Comparison of ENCODE assay signal across 1 cellular context in the genomic region with DNA sequence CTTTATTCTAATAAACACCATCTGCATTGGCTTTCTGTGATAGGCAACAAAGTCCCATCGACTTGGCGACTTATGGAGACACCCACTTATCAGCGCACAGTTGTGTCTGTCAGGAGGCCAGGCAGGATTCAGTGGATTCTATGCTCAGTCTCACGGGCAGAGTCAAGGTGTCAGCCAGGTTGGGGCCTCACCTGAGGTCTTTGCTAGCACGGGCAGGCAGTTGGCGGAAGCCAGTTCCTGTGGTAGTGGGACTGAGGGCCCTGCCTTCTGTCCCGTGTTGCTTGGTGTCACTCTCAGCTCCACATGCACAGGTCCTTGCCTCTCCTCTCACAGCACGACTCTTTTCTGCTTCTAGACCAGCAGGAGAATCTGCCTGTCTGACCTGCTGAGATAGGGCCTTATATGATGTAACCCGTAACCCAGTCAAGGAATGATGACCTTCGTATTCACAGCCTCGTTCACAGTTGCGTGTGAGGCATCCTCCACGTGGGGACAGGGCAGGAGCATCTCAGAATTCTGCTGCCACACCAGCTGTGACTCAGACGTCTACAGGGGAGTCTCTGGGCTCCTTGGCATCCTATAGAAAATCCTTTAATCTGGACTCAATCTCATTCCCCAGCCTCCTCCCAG.
A peak's percentile ranks its signal among the peaks of the same experiment; 100 is the strongest.
TF ChIP-seq lines count a peak whose summit lies in the region.

No MANE protein-coding gene starts in this region.

TF ChIP-seq in K562, 482 proteins besides CTCF, POLR2A, EP300 and RAD21 (continued from another document):
- no peak for TF ChIP-seq HNRNPLL (IDR thresholded peaks at IDR 0.05; ENCODE audit: low read depth, low read length, poor library complexity, severe bottlenecking)
- no peak for TF ChIP-seq PPARD (CRISPR knock-in tag; IDR thresholded peaks at IDR 0.05)
- TF ChIP-seq CSDE1 (IDR thresholded peaks at IDR 0.05) = no peak
- TF ChIP-seq MCM5 (IDR thresholded peaks at IDR 0.05; ENCODE audit: low read depth) = no peak
- no peak for TF ChIP-seq ETS1 (conservative IDR thresholded peaks at IDR 0.05; ENCODE audit: control insufficient read depth, low read depth, low read length)
- no peak for TF ChIP-seq ZNF282 (CRISPR knock-in tag; IDR thresholded peaks at IDR 0.05)
- peak in 1 of 2 experiments; percentile 39; a peak in 1 of 4 replicates for TF ChIP-seq NRF1 (conservative IDR thresholded peaks at IDR 0.05 in 1 of 2, IDR thresholded peaks at IDR 0.05 in 1 of 2)
- TF ChIP-seq ZNF444 (CRISPR knock-in tag; IDR thresholded peaks at IDR 0.05) = no peak
- TF ChIP-seq ZBTB1 (CRISPR knock-in tag; IDR thresholded peaks at IDR 0.05; ENCODE audit: borderline replicate concordance, low read depth) = no peak
- 0 out of 2 replicates have a peak, but pooled peaks have one; percentile 39 for TF ChIP-seq MTA3 (IDR thresholded peaks at IDR 0.05; ENCODE audit: borderline replicate concordance)
- TF ChIP-seq ZNF551 (CRISPR knock-in tag; IDR thresholded peaks at IDR 0.05) = no peak
- no peak for TF ChIP-seq OTX1 (CRISPR knock-in tag; IDR thresholded peaks at IDR 0.05)
- no peak for TF ChIP-seq MAZ (CRISPR knock-in tag; conservative IDR thresholded peaks at IDR 0.05 in 1 of 2, IDR thresholded peaks at IDR 0.05 in 1 of 2)
- TF ChIP-seq ZFPM2 (CRISPR knock-in tag; IDR thresholded peaks at IDR 0.05) = no peak
- no peak for TF ChIP-seq E2F3 (CRISPR knock-in tag; IDR thresholded peaks at IDR 0.05)
- peak; percentile 84 for TF ChIP-seq CEBPG (CRISPR knock-in tag; IDR thresholded peaks at IDR 0.05)
- TF ChIP-seq CEBPG (tag; conservative IDR thresholded peaks at IDR 0.05 in 1 of 2, IDR thresholded peaks at IDR 0.05 in 1 of 2) = peak in 1 of 2 experiments; percentile 50; a peak in 2 of 4 replicates
- TF ChIP-seq, protein P1, sequence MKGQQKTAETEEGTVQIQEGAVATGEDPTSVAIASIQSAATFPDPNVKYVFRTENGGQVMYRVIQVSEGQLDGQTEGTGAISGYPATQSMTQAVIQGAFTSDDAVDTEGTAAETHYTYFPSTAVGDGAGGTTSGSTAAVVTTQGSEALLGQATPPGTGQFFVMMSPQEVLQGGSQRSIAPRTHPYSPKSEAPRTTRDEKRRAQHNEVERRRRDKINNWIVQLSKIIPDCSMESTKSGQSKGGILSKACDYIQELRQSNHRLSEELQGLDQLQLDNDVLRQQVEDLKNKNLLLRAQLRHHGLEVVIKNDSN (CRISPR knock-in tag; IDR thresholded peaks at IDR 0.05) = peak; percentile 30; the same call in 1 of the 2 replicates
- peak; percentile 75 for TF ChIP-seq ARID1B (IDR thresholded peaks at IDR 0.05)
- no peak for TF ChIP-seq GABPA (tag; conservative IDR thresholded peaks at IDR 0.05; ENCODE audit: low read depth)
